19 cellular contexts compared by ENCODE assay signal in the genomic region with DNA sequence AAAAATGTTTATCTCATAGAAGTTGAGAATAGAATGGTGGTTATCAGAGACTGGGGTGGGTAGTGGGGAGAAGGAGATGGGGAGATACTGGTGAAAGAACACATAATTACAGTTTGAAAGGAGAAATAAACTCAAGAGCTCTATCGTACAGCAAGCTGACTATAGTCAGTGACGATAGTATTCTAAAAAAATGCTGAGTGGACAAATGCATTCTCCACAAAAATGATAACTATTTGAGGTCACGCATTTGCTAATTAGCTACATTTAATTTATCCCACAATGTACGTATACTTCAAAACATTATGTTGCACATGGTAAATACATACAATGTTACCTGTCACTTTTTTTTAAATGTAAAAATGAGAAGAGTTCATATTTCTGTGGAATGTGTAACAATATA.
DNase-seq lines count a peak whose midpoint lies in the region; ATAC-seq, FAIRE-seq and TF ChIP-seq lines count a peak whose summit lies in the region.
"Had no signal": no experiment of that assay in that cellular context is flagged by ENCODE, and none has a peak within 500 bp of the region (broad histone marks: within the 10 kb centered on the region; RNA-seq: fewer than 3 reads in every experiment).

No MANE protein-coding gene starts in this region.

- CTCF ChIA-PET in HepG2 (lab: Yijun Ruan, JAX; ENCODE audit: low intra/inter-chr PET ratio, low total read pairs): no interaction called here
- CTCF ChIA-PET in IMR-90 (lab: Yijun Ruan, JAX): no interaction called here
- CTCF ChIA-PET in H1 (lab: Charles Lee; ENCODE audit: partially characterized antibody): no interaction called here

- H4K8ac ChIP-seq in IMR-90 (ENCODE audit: low read depth in 2 of 2, low read length in 2 of 2) (no peak overlapping the region), H1 (ENCODE audit: extremely low read depth, insufficient read depth, low read length) (no peak overlapping the region)

- no TSS peak for BruUV-seq in HepG2 (replicated peaks; lab: Mats Ljungman, UMichigan)
- BruUV-seq in IMR-90 (replicated peaks; lab: Mats Ljungman, UMichigan): no TSS peak

- no peaks in the 10 kb centered on the region for H3K79me2 ChIP-seq in HepG2 (ENCODE audit: insufficient read depth, low read length)
- no peaks in the 10 kb centered on the region for H3K79me2 ChIP-seq in H1 (ENCODE audit: control insufficient read depth in 1 of 2, insufficient read depth in 2 of 2, low read length in 2 of 2)

- TF ChIP-seq RAD21 in HepG2 (CRISPR knock-in tag; IDR thresholded peaks at IDR 0.05) (no peak), IMR-90 (IDR thresholded peaks at IDR 0.05; ENCODE audit: low read length) (no peak), H1 (IDR thresholded peaks at IDR 0.05 in 1 of 2, conservative IDR thresholded peaks at IDR 0.05 in 1 of 2; ENCODE audit: low read depth in 2 of 2, low read length in 2 of 2) (no peak)

- H2BK15ac ChIP-seq in IMR-90 (ENCODE audit: low read depth, low read length): no peak overlapping the region
- H2BK15ac ChIP-seq in H1 (ENCODE audit: low read length): no peak overlapping the region

- H3K4me3 ChIP-seq in HepG2 (replicated peaks in 1 of 3; ENCODE audit: insufficient read depth in 1 of 3, low read depth in 2 of 3, low read length in 3 of 3) (no peak overlapping the region), right lobe of liver (no peak overlapping the region), IMR-90 (ENCODE audit: insufficient read depth, low read depth, low read length) (no peak overlapping the region), H1 (ENCODE audit: extremely low read depth in 1 of 4, insufficient read depth in 2 of 4, low read depth in 3 of 4, low read length in 4 of 4) (no peak overlapping the region)
- H3K4me3 ChIP-seq: BLaER1 had no signal

- POLR2A ChIA-PET in HepG2 (lab: Yijun Ruan, JAX): no interaction called here
- POLR2A ChIA-PET in IMR-90 (lab: Charles Lee; ENCODE audit: unreplicated experiment): no interaction called here
- POLR2A ChIA-PET in H1 (lab: Charles Lee; ENCODE audit: partially characterized antibody): no interaction called here

- no peak for TF ChIP-seq EP300 in HepG2 (IDR thresholded peaks at IDR 0.05; ENCODE audit: low read depth in 2 of 2, low read length in 2 of 2)
- TF ChIP-seq EP300 in HepG2 (CRISPR knock-in tag; IDR thresholded peaks at IDR 0.05; ENCODE audit: borderline replicate concordance): no peak
- TF ChIP-seq EP300 in H1 (IDR thresholded peaks at IDR 0.05; ENCODE audit: borderline replicate concordance in 1 of 2, low read depth in 2 of 2, low read length in 2 of 2): no peak

- no peak overlapping the region for H3K27ac ChIP-seq in HepG2 (ENCODE audit: extremely low read length, insufficient read depth, low read length)
- H3K27ac ChIP-seq in right lobe of liver: no peak overlapping the region
- H3K27ac ChIP-seq in IMR-90 (ENCODE audit: insufficient read depth, low read length): no peak overlapping the region
- no peak overlapping the region for H3K27ac ChIP-seq in H1 (ENCODE audit: low read depth, low read length)
- H3K27ac ChIP-seq: 22Rv1, BLaER1 had no signal

- H3K18ac ChIP-seq in IMR-90 (ENCODE audit: low read depth, low read length): no peak overlapping the region
- H3K18ac ChIP-seq in H1 (ENCODE audit: extremely low read depth, low read length): no peak overlapping the region

- FAIRE-seq in HepG2 (lab: Jason Lieb, UNC): no peak
- FAIRE-seq in H1 (lab: Jason Lieb, UNC): no peak
- FAIRE-seq: G401.6, GM12891 had no signal

- in situ Hi-C loops in HepG2 (cut with HindIII; ENCODE audit: extremely low pct_ligation_motif_present, low pct_unique_long_range_greater_than_20kb): no loop called here
- in situ Hi-C loops in IMR-90 (cut with MboI; ENCODE audit: low sequenced_read_pairs): no loop called here

- H3K79me1 ChIP-seq in IMR-90 (ENCODE audit: low read depth in 1 of 2, low read length in 2 of 2): no peaks in the 10 kb centered on the region
- H3K79me1 ChIP-seq in H1 (ENCODE audit: low read depth, low read length): no peaks in the 10 kb centered on the region

- no peak overlapping the region for H4K91ac ChIP-seq in IMR-90 (ENCODE audit: insufficient read depth, low read depth, low read length)
- no peak overlapping the region for H4K91ac ChIP-seq in H1 (replicated peaks; ENCODE audit: insufficient read length, low read length)

- H2AFZ ChIP-seq in HepG2 (ENCODE audit: low read length): no peak overlapping the region
- no peak overlapping the region for H2AFZ ChIP-seq in IMR-90 (replicated peaks; ENCODE audit: low read length, poor library complexity)
- no peak overlapping the region for H2AFZ ChIP-seq in H1 (ENCODE audit: low read length)

- no peak overlapping the region for H2AK9ac ChIP-seq in IMR-90 (replicated peaks; ENCODE audit: low read depth, low read length, poor library complexity)

- ATAC-seq in HepG2 (no peak), right lobe of liver (no peak), IMR-90 (ENCODE audit: low read depth) (no peak), HG03095 (IDR thresholded peaks at IDR 0.05; ENCODE audit: unreplicated experiment) (no peak), left lobe of liver (no peak)

- intact Hi-C loops in HepG2 (cut with micrococcal nuclease; ENCODE audit: unreplicated experiment) (no loop called here), right lobe of liver (cut with DNase I) (no loop called here), IMR-90 (cut with micrococcal nuclease) (no loop called here)

- H3K4me1 ChIP-seq in HepG2 (ENCODE audit: insufficient read depth, low read length): no peaks in the 10 kb centered on the region
- no peaks in the 10 kb centered on the region for H3K4me1 ChIP-seq in right lobe of liver
- H3K4me1 ChIP-seq in IMR-90 (ENCODE audit: control insufficient read depth, insufficient read depth, low read length): no peaks in the 10 kb centered on the region
- H3K4me1 ChIP-seq in H1 (replicated peaks in 1 of 4; ENCODE audit: control insufficient read depth in 3 of 4, insufficient read depth in 4 of 4, low read length in 3 of 4): peaks cover 0 to 3% (median 0%) of the 10 kb centered on the region in 4 experiments; a peak in 1 of 7 replicates
- H3K4me1 ChIP-seq: BE2C had no signal

- no peak for TF ChIP-seq CTCF in HepG2 (CRISPR knock-in tag; IDR thresholded peaks at IDR 0.05)
- TF ChIP-seq CTCF in right lobe of liver (IDR thresholded peaks at IDR 0.05): no peak
- TF ChIP-seq CTCF in IMR-90 (conservative IDR thresholded peaks at IDR 0.05; ENCODE audit: low read depth, low read length): no peak
- no peak for TF ChIP-seq CTCF in H1 (IDR thresholded peaks at IDR 0.05; ENCODE audit: control extremely low read depth in 1 of 3, insufficient read depth in 1 of 3, low read depth in 1 of 3, low read length in 3 of 3)

- H3K9ac ChIP-seq in HepG2 (ENCODE audit: insufficient read depth, low read depth, low read length) (no peak overlapping the region), IMR-90 (ENCODE audit: low read depth, low read length) (no peak overlapping the region), H1 (replicated peaks in 1 of 4; ENCODE audit: extremely low read depth in 1 of 4, low read depth in 3 of 4, low read length in 3 of 4) (no peak overlapping the region)
- H3K9ac ChIP-seq: BLaER1 had no signal

- H3K4ac ChIP-seq in IMR-90 (ENCODE audit: low read depth, low read length): no peak overlapping the region
- no peak overlapping the region for H3K4ac ChIP-seq in H1 (replicated peaks; ENCODE audit: insufficient read length, low read depth, low read length)

- H3K56ac ChIP-seq in IMR-90 (ENCODE audit: extremely low read depth, insufficient read depth, low read length) (no peak overlapping the region), H1 (replicated peaks; ENCODE audit: insufficient read length, low read depth, low read length) (no peak overlapping the region)

- H3K9me1 ChIP-seq in IMR-90 (ENCODE audit: insufficient read depth, low read length): no peaks in the 10 kb centered on the region

- H3K27me3 ChIP-seq in HepG2 (ENCODE audit: control insufficient read depth in 1 of 2, insufficient read depth in 2 of 2, low read length in 2 of 2) (no peaks in the 10 kb centered on the region; a peak in 1 of 5 replicates), right lobe of liver (no peaks in the 10 kb centered on the region), IMR-90 (ENCODE audit: control insufficient read depth, insufficient read depth, low read length) (no peaks in the 10 kb centered on the region), H1 (replicated peaks in 1 of 4; ENCODE audit: control insufficient read depth in 3 of 4, extremely low read depth in 1 of 4, insufficient read depth in 3 of 4, low read length in 3 of 4) (no peaks in the 10 kb centered on the region)
- H3K27me3 ChIP-seq: BE2C, BLaER1 had no signal

- TF ChIP-seq POLR2A in HepG2 (IDR thresholded peaks at IDR 0.05; ENCODE audit: insufficient read depth in 1 of 2, low read depth in 2 of 2, low read length in 2 of 2) (no peak), right lobe of liver (IDR thresholded peaks at IDR 0.05) (no peak), IMR-90 (IDR thresholded peaks at IDR 0.05; ENCODE audit: low read depth, low read length) (no peak), H1 (IDR thresholded peaks at IDR 0.05; ENCODE audit: control extremely low read depth in 1 of 2, low read depth in 2 of 2, low read length in 2 of 2) (no peak)

- no peak overlapping the region for H3K23ac ChIP-seq in IMR-90 (ENCODE audit: low read depth, low read length)
- H3K23ac ChIP-seq in H1 (ENCODE audit: insufficient read length): no peak overlapping the region

- no peak for DNase-seq in HepG2 (ENCODE audit: low spot score)
- no peak for DNase-seq in right lobe of liver
- no peak for DNase-seq in IMR-90
- no peak for DNase-seq in H1 (ENCODE audit: low read depth in 1 of 2, low spot score in 2 of 2)
- no peak for DNase-seq in left lobe of liver (ENCODE audit: low spot score)
- DNase-seq: ACHN; BE2C; C1 segment of cervical spinal cord; CD4-positive, alpha-beta memory T cell; CD4-positive, CD25-positive, alpha-beta regulatory T cell; CD8-positive, alpha-beta memory T cell; COR-L47; DMS79 treated with DMSO at 0.1 percent for 48 hours; GF-D8 had no signal

- H2BK12ac ChIP-seq in H1 (ENCODE audit: low read depth, low read length): no peak overlapping the region

- H2BK20ac ChIP-seq in IMR-90 (ENCODE audit: low read depth, low read length) (no peak overlapping the region), H1 (ENCODE audit: low read length) (no peak overlapping the region)

- H2AK5ac ChIP-seq in IMR-90 (ENCODE audit: low read depth, low read length) (no peak overlapping the region), H1 (ENCODE audit: low read depth, low read length) (no peak overlapping the region)

- dilution Hi-C loops in IMR-90 (cut with HindIII; ENCODE audit: low sequenced_read_pairs, unreplicated experiment): no loop called here

- H3K14ac ChIP-seq in IMR-90 (replicated peaks; ENCODE audit: low read depth, low read length): no peak overlapping the region
- no peak overlapping the region for H3K14ac ChIP-seq in H1 (ENCODE audit: insufficient read length)

- no peaks in the 10 kb centered on the region for H4K20me1 ChIP-seq in HepG2 (ENCODE audit: insufficient read depth, low read length)
- no peaks in the 10 kb centered on the region for H4K20me1 ChIP-seq in IMR-90 (ENCODE audit: insufficient read depth, low read length)
- H4K20me1 ChIP-seq in H1 (replicated peaks in 1 of 2; ENCODE audit: control insufficient read depth in 1 of 2, insufficient read depth in 2 of 2, low read length in 2 of 2): no peaks in the 10 kb centered on the region
- H4K20me1 ChIP-seq: BLaER1 had no signal

- H3K36me3 ChIP-seq in HepG2 (replicated peaks in 1 of 2; ENCODE audit: control insufficient read depth in 1 of 2, insufficient read depth in 2 of 2, low read length in 2 of 2): no peaks in the 10 kb centered on the region
- H3K36me3 ChIP-seq in right lobe of liver: no peaks in the 10 kb centered on the region
- H3K36me3 ChIP-seq in IMR-90 (ENCODE audit: control insufficient read depth, insufficient read depth, low read length): no peaks in the 10 kb centered on the region
- H3K36me3 ChIP-seq in H1 (ENCODE audit: control insufficient read depth in 2 of 4, insufficient read depth in 4 of 4, low read length in 3 of 4): no peaks in the 10 kb centered on the region
- H3K36me3 ChIP-seq: BE2C, BLaER1 had no signal

- H3K9me3 ChIP-seq in HepG2 (ENCODE audit: low read length): no peaks in the 10 kb centered on the region
- no peaks in the 10 kb centered on the region for H3K9me3 ChIP-seq in right lobe of liver
- H3K9me3 ChIP-seq in IMR-90 (ENCODE audit: control insufficient read depth, insufficient read depth, low read length): peaks cover 13% of the 10 kb centered on the region
- H3K9me3 ChIP-seq in H1 (ENCODE audit: insufficient read depth in 2 of 2, low read depth in 1 of 2, low read length in 1 of 2): no peaks in the 10 kb centered on the region
- H3K9me3 ChIP-seq: BE2C had no signal

- no peaks in the 10 kb centered on the region for H3K23me2 ChIP-seq in H1 (ENCODE audit: low read depth, low read length)

- H3K4me2 ChIP-seq in HepG2 (ENCODE audit: low read depth, low read length): no peak overlapping the region
- no peak overlapping the region for H3K4me2 ChIP-seq in IMR-90 (ENCODE audit: low read depth, low read length)
- no peak overlapping the region for H3K4me2 ChIP-seq in H1 (ENCODE audit: insufficient read depth in 1 of 2, low read depth in 2 of 2, low read length in 2 of 2)
- H3K4me2 ChIP-seq: BLaER1 had no signal

- H2BK120ac ChIP-seq in IMR-90 (ENCODE audit: low read depth, low read length) (no peak overlapping the region), H1 (replicated peaks; ENCODE audit: low read depth, low read length) (no peak overlapping the region)

- 17% methylated on average over 4 of the region's 4 CpGs for WGBS in HepG2 (ENCODE audit: low lambda C conversion rate)
- WGBS in right lobe of liver (ENCODE audit: insufficient coverage, low coverage, low lambda C conversion rate, missing lambda C conversion rate): 67% methylated on average over 4 of the region's 4 CpGs
- no CpG with 5 or more reads among the region's 4 CpGs for WGBS in IMR-90 (ENCODE audit: extremely low coverage in 2 of 2, insufficient read length in 1 of 2), 2 experiments
- 96% methylated on average over 4 of the region's 4 CpGs; no CpG with 5 or more reads in 1 of the 2 experiments for WGBS in H1 (ENCODE audit: extremely low coverage in 1 of 2, insufficient coverage in 1 of 2, insufficient read length in 1 of 2, insufficient replicate concordance in 2 of 2, low coverage in 1 of 2, low lambda C conversion rate in 2 of 2, missing lambda C conversion rate in 1 of 2), 2 experiments

- no peak overlapping the region for H4K5ac ChIP-seq in IMR-90 (ENCODE audit: low read depth, low read length)
- no peak overlapping the region for H4K5ac ChIP-seq in H1 (ENCODE audit: insufficient read length, low read depth, low read length)

- no peak overlapping the region for H2BK5ac ChIP-seq in IMR-90 (ENCODE audit: low read depth, low read length, poor library complexity, severe bottlenecking)
- H2BK5ac ChIP-seq in H1 (ENCODE audit: low read depth, low read length): no peak overlapping the region

Comparison
In these comparisons a context has a peak if more than half of its experiments do, and no peak if none do; other contexts are left out.
1. Of the 41 proteins assayed by ChIP-seq in both HepG2 and H1: peak only in HepG2: none; only in H1: none; in both: MAFK; in neither: 40.